In the genomic region with DNA sequence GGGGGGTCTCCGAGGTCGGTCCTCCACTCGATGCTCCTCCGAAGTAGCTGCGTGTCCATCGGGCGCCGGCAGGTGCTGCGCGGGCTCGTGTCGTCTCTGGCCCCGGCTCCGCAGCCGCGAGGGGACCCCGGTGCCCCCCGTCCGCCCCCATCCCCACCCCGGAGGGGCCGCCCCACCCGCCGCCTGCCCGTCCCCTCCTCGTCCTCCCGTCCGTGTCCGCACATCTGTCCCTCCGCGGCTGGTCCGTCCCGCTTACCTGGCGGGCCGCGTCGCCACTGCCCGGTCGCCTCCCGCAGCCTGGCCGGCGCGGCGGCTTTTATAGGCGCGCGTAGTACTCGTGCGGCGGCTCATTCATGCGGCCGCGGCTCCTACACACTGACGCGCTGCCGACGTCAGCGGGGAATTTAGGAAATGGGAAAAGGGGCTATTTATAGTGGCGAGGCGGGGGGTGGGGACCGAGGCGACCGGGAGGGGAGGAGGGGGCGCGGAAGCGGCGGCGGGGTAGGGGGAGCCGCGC, we compare ENCODE assay signal across 8 cellular contexts. TPM values are rescaled to one million over a fixed set of nuclear protein-coding genes. Genes with fewer than 3 reads are reported as not detected.
DNase-seq lines count a peak whose midpoint lies in the region; ATAC-seq and TF ChIP-seq lines count a peak whose summit lies in the region.

No MANE protein-coding gene starts in this region.

- TF ChIP-seq CTCF in coronary artery (IDR thresholded peaks at IDR 0.05), result no peak

- H3K27me3 ChIP-seq in neuronal stem cell (ENCODE audit: control insufficient read depth in 3 of 3, insufficient read depth in 3 of 3, low read depth in 1 of 3, low read length in 3 of 3), result peaks cover 4 to 63% (median 36%) of the 10 kb centered on the region in 3 experiments

- no peak overlapping the region for H3K9ac ChIP-seq in neuronal stem cell (ENCODE audit: low read depth, low read length, poor library complexity)

- no peak overlapping the region for H2BK12ac ChIP-seq in neuronal stem cell (ENCODE audit: low read length)

- no peak overlapping the region for H4K8ac ChIP-seq in neuronal stem cell (ENCODE audit: low read depth, low read length)

- no peak overlapping the region for H3K14ac ChIP-seq in neuronal stem cell (ENCODE audit: low read length)

- H3K18ac ChIP-seq in neuronal stem cell (ENCODE audit: low read length), result no peak overlapping the region

- H2BK5ac ChIP-seq in neuronal stem cell (ENCODE audit: low read length), result no peak overlapping the region

- peaks cover 7 to 23% of the 10 kb centered on the region in 2 donors for H3K4me1 ChIP-seq in neuronal stem cell (ENCODE audit: control insufficient read depth in 2 of 2, insufficient read depth in 1 of 2, low read depth in 1 of 2, low read length in 2 of 2)

- peak overlapping the region; percentile 95 for H2AFZ ChIP-seq in neuronal stem cell (ENCODE audit: low read length)

- no peaks in the 10 kb centered on the region for H3K36me3 ChIP-seq in neuronal stem cell (replicated peaks in 1 of 2; ENCODE audit: control insufficient read depth in 2 of 2, insufficient read depth in 2 of 2, low read length in 2 of 2)

- no peaks in the 10 kb centered on the region for H3K9me3 ChIP-seq in neuronal stem cell (replicated peaks in 1 of 2; ENCODE audit: control insufficient read depth in 2 of 2, insufficient read depth in 1 of 2, low read depth in 1 of 2, low read length in 2 of 2)

- peak overlapping the region; percentile 98 for H3K4me3 ChIP-seq in coronary artery
- H3K4me3 ChIP-seq in neuronal stem cell (ENCODE audit: low read length in 2 of 2), result peak overlapping the region; percentile 58 to 84

- ATAC-seq in GM21528 (IDR thresholded peaks at IDR 0.05; ENCODE audit: low FRiP score, unreplicated experiment) (no peak), GM21737 (IDR thresholded peaks at IDR 0.05; ENCODE audit: unreplicated experiment) (no peak)

- no peak overlapping the region for H3K23ac ChIP-seq in neuronal stem cell (ENCODE audit: low read depth, low read length, poor library complexity)

- no CpG with 5 or more reads among the region's 69 CpGs for WGBS in neuronal stem cell (ENCODE audit: extremely low coverage in 2 of 2, insufficient read length in 2 of 2, insufficient replicate concordance in 1 of 2), 2 donors

- no peak overlapping the region for H3K4ac ChIP-seq in neuronal stem cell (ENCODE audit: low read length)

- no peak overlapping the region for H2BK120ac ChIP-seq in neuronal stem cell (ENCODE audit: low read depth, low read length)

- no peak overlapping the region for H2AK5ac ChIP-seq in neuronal stem cell (ENCODE audit: low read depth, low read length)

- no peaks in the 10 kb centered on the region for H3K79me1 ChIP-seq in neuronal stem cell (ENCODE audit: low read depth, low read length)

- H4K91ac ChIP-seq in neuronal stem cell (ENCODE audit: low read depth, low read length, poor library complexity), result no peak overlapping the region

- DNase-seq in DMS53 treated with DMSO at 0.1 percent for 48 hours (lab: John Stamatoyannopoulos, UW; ENCODE audit: unreplicated experiment) (peak; percentile 6), LoVo (ENCODE audit: low spot score) (peak; percentile 43), coronary artery (ENCODE audit: low spot score) (no peak), neuronal stem cell (ENCODE audit: low spot score) (no peak), GOT3 (lab: John Stamatoyannopoulos, UW) (no peak), Kasumi-1 (lab: John Stamatoyannopoulos, UW) (no peak)

- H3K27ac ChIP-seq in coronary artery (peak overlapping the region in 1 of 2 donors; percentile 3), neuronal stem cell (replicated peaks; ENCODE audit: low read length) (no peak overlapping the region)

- peak overlapping the region; percentile 73 for H3K4me2 ChIP-seq in neuronal stem cell (ENCODE audit: insufficient read depth, low read length, poor library complexity, severe bottlenecking)

- H2BK15ac ChIP-seq in neuronal stem cell (ENCODE audit: low read length), result no peak overlapping the region

RNA-seq across cellular contexts. Expression of a gene that starts 4.0 kb away (rescaled TPM):
- 0.08 TPM for polyA plus RNA-seq in neuronal stem cell (2013, experiment 1 of 2)
- polyA plus RNA-seq in neuronal stem cell (2013, experiment 2 of 2), result 0.04 TPM

RNA-seq across cellular contexts. Expression of a gene that starts 9.1 kb away (rescaled TPM):
- 13.9 TPM for polyA plus RNA-seq in neuronal stem cell (2013, experiment 1 of 2)
- polyA plus RNA-seq in neuronal stem cell (2013, experiment 2 of 2), result 14.2 TPM

RNA-seq across cellular contexts. Expression of a gene that starts 21.0 kb away (rescaled TPM):
- polyA plus RNA-seq in neuronal stem cell (2013, experiment 1 of 2), result 19.6 TPM
- polyA plus RNA-seq in neuronal stem cell (2013, experiment 2 of 2), result 18.0 TPM

RNA-seq across cellular contexts. Expression of a gene that starts 25.8 kb away (rescaled TPM):
- 4.0 TPM for polyA plus RNA-seq in neuronal stem cell (2013, experiment 1 of 2)
- 3.9 TPM for polyA plus RNA-seq in neuronal stem cell (2013, experiment 2 of 2)

Comparison
In these comparisons a context has a peak if more than half of its experiments do, and no peak if none do; other contexts are left out.
1. DNase-seq: peak in DMS53 treated with DMSO at 0.1 percent for 48 hours (single experiment) and LoVo (single experiment); none in coronary artery (single experiment), neuronal stem cell (single experiment), GOT3 (single experiment) and Kasumi-1 (0 of 2).